ENCODE assay signal across 14 cellular contexts in genomic region chr16:12094537-12095265, GRCh38.
A peak's percentile ranks its signal among the peaks of the same experiment; 100 is the strongest.
DNase-seq lines count a peak whose midpoint lies in the region; ATAC-seq and TF ChIP-seq lines count a peak whose summit lies in the region.
"Had no signal": no experiment of that assay in that cellular context is flagged by ENCODE, and none has a peak within 500 bp of the region (broad histone marks: within the 10 kb centered on the region; RNA-seq: fewer than 3 reads in every experiment).

No MANE protein-coding gene starts in this region.

- peaks cover 13% of the 10 kb centered on the region; the same call in 1 of the 2 replicates for H3F3A ChIP-seq in PC-9 (ENCODE audit: insufficient read depth, low read depth)

- peak; percentile 22 for DNase-seq in activated naive CD8-positive, alpha-beta T cell treated with anti-CD3 and anti-CD28 coated beads, Interleukin-2, amount 10 ng/mL, durations not matched to agents 7 days and 5 days
- DNase-seq in activated naive CD8-positive, alpha-beta T cell treated with anti-CD3 and anti-CD28 coated beads, Interleukin-2, amount 50 U/mL, for 24 hours, result no peak
- DNase-seq in amniotic epithelial cell (ENCODE audit: low read depth) (peak; percentile 26), aorta (peak; percentile 24 to 56), PC-9 (no peak), RKO (ENCODE audit: low spot score) (no peak)
- DNase-seq in naive thymus-derived CD4-positive, alpha-beta T cell, result no peak
- DNase-seq: NCI-H187 treated with DMSO at 0.1 percent for 48 hours had no signal

- no peaks in the 10 kb centered on the region for H3K9me3 Mint-ChIP-seq in activated naive CD8-positive, alpha-beta T cell treated with anti-CD3 and anti-CD28 coated beads, Interleukin-2, amount 10 ng/mL, durations not matched to agents 7 days and 5 days
- no peaks in the 10 kb centered on the region for H3K9me3 Mint-ChIP-seq in activated naive CD8-positive, alpha-beta T cell treated with anti-CD3 and anti-CD28 coated beads, Interleukin-2, amount 50 U/mL, for 24 hours
- H3K9me3 Mint-ChIP-seq in naive thymus-derived CD4-positive, alpha-beta T cell, result no peaks in the 10 kb centered on the region
- H3K9me3 Mint-ChIP-seq: activated T-cell treated with anti-CD3 and anti-CD28 coated beads, Interleukin-2, amount 50 U/mL, for 72 hours; CD14-positive monocyte had no signal

- no peaks in the 10 kb centered on the region for H3K9me2 ChIP-seq in PC-9 (ENCODE audit: insufficient read depth)

- no peak overlapping the region for H3K27ac Mint-ChIP-seq in activated naive CD8-positive, alpha-beta T cell treated with anti-CD3 and anti-CD28 coated beads, Interleukin-2, amount 10 ng/mL, durations not matched to agents 7 days and 5 days
- H3K27ac Mint-ChIP-seq in activated naive CD8-positive, alpha-beta T cell treated with anti-CD3 and anti-CD28 coated beads, Interleukin-2, amount 50 U/mL, for 24 hours, result no peak overlapping the region
- peak overlapping the region in 6 of 9 donors; percentile 25 to 81 (median 70) for H3K27ac Mint-ChIP-seq in naive thymus-derived CD4-positive, alpha-beta T cell
- H3K27ac Mint-ChIP-seq: activated naive CD8-positive, alpha-beta T cell had no signal

- BruUV-seq in PC-9 (replicated peaks; lab: Mats Ljungman, UMichigan), result no TSS peak

- no peak for ATAC-seq in activated naive CD8-positive, alpha-beta T cell treated with anti-CD3 and anti-CD28 coated beads, Interleukin-2, amount 10 ng/mL, durations not matched to agents 7 days and 5 days (ENCODE audit: low read depth)
- ATAC-seq in activated naive CD8-positive, alpha-beta T cell treated with anti-CD3 and anti-CD28 coated beads, Interleukin-2, amount 50 U/mL, for 24 hours, result no peak
- no peak for ATAC-seq in naive thymus-derived CD4-positive, alpha-beta T cell
- ATAC-seq in aorta (ENCODE audit: low FRiP score) (no peak), GM19035 (IDR thresholded peaks at IDR 0.05; ENCODE audit: unreplicated experiment) (no peak)
- ATAC-seq: body of pancreas had no signal

- peaks cover 0 to 3% (median 0%) of the 10 kb centered on the region in 3 experiments for H3K36me3 ChIP-seq in naive thymus-derived CD4-positive, alpha-beta T cell (ENCODE audit: control insufficient read depth in 2 of 3, insufficient read depth in 3 of 3, low read length in 3 of 3)
- no peaks in the 10 kb centered on the region for H3K36me3 ChIP-seq in aorta (ENCODE audit: control insufficient read depth in 1 of 2, insufficient read depth in 2 of 2, low read length in 1 of 2)
- no peaks in the 10 kb centered on the region for H3K36me3 ChIP-seq in PC-9 (ENCODE audit: low read depth)
- H3K36me3 ChIP-seq: upper lobe of left lung had no signal

- peaks cover 12% of the 10 kb centered on the region for H3K4me1 Mint-ChIP-seq in activated naive CD8-positive, alpha-beta T cell treated with anti-CD3 and anti-CD28 coated beads, Interleukin-2, amount 10 ng/mL, durations not matched to agents 7 days and 5 days
- H3K4me1 Mint-ChIP-seq in activated naive CD8-positive, alpha-beta T cell treated with anti-CD3 and anti-CD28 coated beads, Interleukin-2, amount 50 U/mL, for 24 hours, result peaks cover 13% of the 10 kb centered on the region
- peaks cover 12 to 56% (median 44%) of the 10 kb centered on the region in 7 donors for H3K4me1 Mint-ChIP-seq in naive thymus-derived CD4-positive, alpha-beta T cell

- 0 out of 2 replicates have a peak, but pooled peaks cover 4% of the 10 kb centered on the region for H4K20me1 ChIP-seq in PC-9 (ENCODE audit: insufficient read depth)

- CTCF ChIA-PET in naive thymus-derived CD4-positive, alpha-beta T cell (lab: Charles Lee), result interaction anchor here (0.7 to 2.7 kb wide), 19 partner anchors 9 to 1357 kb away, joined by 3 to 29 read pairs (median 5); no protein-coding TSS in a partner anchor
- CTCF ChIA-PET in PC-9 (lab: Charles Lee), result interaction anchor here (0.7 to 1.4 kb wide), 5 partner anchors 246 to 1780 kb away, joined by 3 to 5 read pairs (median 4); no protein-coding TSS in a partner anchor

- no peaks in the 10 kb centered on the region for H3K27me3 Mint-ChIP-seq in activated naive CD8-positive, alpha-beta T cell treated with anti-CD3 and anti-CD28 coated beads, Interleukin-2, amount 10 ng/mL, durations not matched to agents 7 days and 5 days
- no peaks in the 10 kb centered on the region for H3K27me3 Mint-ChIP-seq in activated naive CD8-positive, alpha-beta T cell treated with anti-CD3 and anti-CD28 coated beads, Interleukin-2, amount 50 U/mL, for 24 hours
- H3K27me3 Mint-ChIP-seq in naive thymus-derived CD4-positive, alpha-beta T cell, result no peaks in the 10 kb centered on the region
- H3K27me3 Mint-ChIP-seq: activated naive CD8-positive, alpha-beta T cell had no signal

- no peak overlapping the region for H3K27ac ChIP-seq in naive thymus-derived CD4-positive, alpha-beta T cell (ENCODE audit: low read depth, low read length)
- H3K27ac ChIP-seq in aorta (ENCODE audit: low read depth in 1 of 2, low read length in 2 of 2) (no peak overlapping the region), PC-9 (no peak overlapping the region)
- H3K27ac ChIP-seq: body of pancreas had no signal

- H3K4me3 Mint-ChIP-seq in activated naive CD8-positive, alpha-beta T cell treated with anti-CD3 and anti-CD28 coated beads, Interleukin-2, amount 10 ng/mL, durations not matched to agents 7 days and 5 days, result no peak overlapping the region
- H3K4me3 Mint-ChIP-seq in activated naive CD8-positive, alpha-beta T cell treated with anti-CD3 and anti-CD28 coated beads, Interleukin-2, amount 50 U/mL, for 24 hours, result no peak overlapping the region
- peak overlapping the region in 5 of 10 donors; percentile 2 to 84 (median 82) for H3K4me3 Mint-ChIP-seq in naive thymus-derived CD4-positive, alpha-beta T cell

- no peaks in the 10 kb centered on the region for H3K9me3 ChIP-seq in naive thymus-derived CD4-positive, alpha-beta T cell (ENCODE audit: control insufficient read depth in 2 of 3, low read length in 3 of 3)
- H3K9me3 ChIP-seq in aorta (ENCODE audit: control insufficient read depth, low read length), result no peaks in the 10 kb centered on the region
- no peaks in the 10 kb centered on the region for H3K9me3 ChIP-seq in PC-9 (ENCODE audit: insufficient read depth, low read depth)
- H3K9me3 ChIP-seq: body of pancreas, upper lobe of left lung had no signal

- H3K79me2 ChIP-seq in PC-9 (ENCODE audit: low read depth), result no peaks in the 10 kb centered on the region

- H3K4me3 ChIP-seq in naive thymus-derived CD4-positive, alpha-beta T cell (ENCODE audit: low read length), result no peak overlapping the region
- no peak overlapping the region for H3K4me3 ChIP-seq in aorta (ENCODE audit: low read length in 2 of 2)
- no peak overlapping the region for H3K4me3 ChIP-seq in PC-9
- H3K4me3 ChIP-seq: body of pancreas had no signal

- no peak for TF ChIP-seq CTCF in PC-9 (conservative IDR thresholded peaks at IDR 0.05)

- no peak overlapping the region for H3K4me2 ChIP-seq in PC-9

- no peaks in the 10 kb centered on the region for H3K27me3 ChIP-seq in naive thymus-derived CD4-positive, alpha-beta T cell (ENCODE audit: control insufficient read depth in 2 of 2, insufficient read depth in 2 of 2, low read length in 2 of 2)
- H3K27me3 ChIP-seq in aorta (ENCODE audit: control insufficient read depth in 1 of 2, insufficient read depth in 2 of 2, low read length in 1 of 2) (no peaks in the 10 kb centered on the region), PC-9 (ENCODE audit: insufficient read depth, low read depth) (no peaks in the 10 kb centered on the region)
- H3K27me3 ChIP-seq: body of pancreas, upper lobe of left lung had no signal

- H3K36me3 Mint-ChIP-seq in activated naive CD8-positive, alpha-beta T cell treated with anti-CD3 and anti-CD28 coated beads, Interleukin-2, amount 10 ng/mL, durations not matched to agents 7 days and 5 days, result no peaks in the 10 kb centered on the region
- H3K36me3 Mint-ChIP-seq in activated naive CD8-positive, alpha-beta T cell treated with anti-CD3 and anti-CD28 coated beads, Interleukin-2, amount 50 U/mL, for 24 hours (ENCODE audit: low read depth), result no peaks in the 10 kb centered on the region
- peaks cover 0 to 19% (median 1%) of the 10 kb centered on the region in 5 donors for H3K36me3 Mint-ChIP-seq in naive thymus-derived CD4-positive, alpha-beta T cell
- H3K36me3 Mint-ChIP-seq: activated naive CD8-positive, alpha-beta T cell had no signal

- intact Hi-C loops in naive thymus-derived CD4-positive, alpha-beta T cell (cut with micrococcal nuclease), result loop anchor here (1.0 to 10.0 kb wide), 4 partner anchors 14 to 1823 kb away; no protein-coding TSS in a partner anchor
- intact Hi-C loops in aorta (cut with DNase I) (loop anchor here (5.0 to 10.0 kb wide), 2 partner anchors 710 to 723 kb away; partner anchors contain the start of gene CPPED1 (in 1 of the 2)), PC-9 (cut with micrococcal nuclease; ENCODE audit: unreplicated experiment) (loop anchor here (1.0 to 10.0 kb wide), 5 partner anchors 134 to 1823 kb away; partner anchors contain the start of gene SHISA9)

- 80 to 87% methylated on average over 13 of the region's 13 CpGs for WGBS in aorta, 2 donors

- peaks cover 0 to 7% of the 10 kb centered on the region in 2 donors for H3K4me1 ChIP-seq in naive thymus-derived CD4-positive, alpha-beta T cell (ENCODE audit: control insufficient read depth in 2 of 2, insufficient read depth in 2 of 2, low read length in 2 of 2)
- H3K4me1 ChIP-seq in aorta (ENCODE audit: control insufficient read depth in 1 of 2, insufficient read depth in 2 of 2, low read length in 2 of 2), result peaks cover 0 to 2% of the 10 kb centered on the region in 2 donors
- peaks cover 13% of the 10 kb centered on the region; the same call in 1 of the 2 replicates for H3K4me1 ChIP-seq in PC-9 (replicated peaks; ENCODE audit: insufficient read depth)

- H2AFZ ChIP-seq in PC-9, result no peak overlapping the region

- POLR2A ChIA-PET in activated naive CD8-positive, alpha-beta T cell treated with anti-CD3 and anti-CD28 coated beads, Interleukin-2, amount 10 ng/mL, durations not matched to agents 7 days and 5 days (lab: Charles Lee), result interaction anchor here (1.0 kb wide), 2 partner anchors 27 to 118 kb away, joined by 4 read pairs; partner anchors contain the start of gene SNX29
- POLR2A ChIA-PET in naive thymus-derived CD4-positive, alpha-beta T cell (lab: Charles Lee), result interaction anchor here (2.1 to 3.5 kb wide), 2 partner anchors 14 to 179 kb away, joined by 5 to 33 read pairs; partner anchors contain the start of gene GSPT1
- POLR2A ChIA-PET in PC-9 (lab: Charles Lee; ENCODE audit: unreplicated experiment), result no interaction called here

Comparison
In these comparisons a context has a peak if more than half of its experiments do, and no peak if none do; other contexts are left out.
1. DNase-seq: peak in activated naive CD8-positive, alpha-beta T cell treated with anti-CD3 and anti-CD28 coated beads, Interleukin-2, amount 10 ng/mL, durations not matched to agents 7 days and 5 days (single experiment), amniotic epithelial cell (single experiment) and aorta (2 of 2); none in activated naive CD8-positive, alpha-beta T cell treated with anti-CD3 and anti-CD28 coated beads, Interleukin-2, amount 50 U/mL, for 24 hours (single experiment), naive thymus-derived CD4-positive, alpha-beta T cell (0 of 9), PC-9 (0 of 2) and RKO (single experiment).
2. H3K27ac Mint-ChIP-seq: peak in naive thymus-derived CD4-positive, alpha-beta T cell (6 of 9); none in activated naive CD8-positive, alpha-beta T cell treated with anti-CD3 and anti-CD28 coated beads, Interleukin-2, amount 10 ng/mL, durations not matched to agents 7 days and 5 days (single experiment) and activated naive CD8-positive, alpha-beta T cell treated with anti-CD3 and anti-CD28 coated beads, Interleukin-2, amount 50 U/mL, for 24 hours (single experiment).